8 cellular contexts compared by ENCODE assay signal in the genomic region with DNA sequence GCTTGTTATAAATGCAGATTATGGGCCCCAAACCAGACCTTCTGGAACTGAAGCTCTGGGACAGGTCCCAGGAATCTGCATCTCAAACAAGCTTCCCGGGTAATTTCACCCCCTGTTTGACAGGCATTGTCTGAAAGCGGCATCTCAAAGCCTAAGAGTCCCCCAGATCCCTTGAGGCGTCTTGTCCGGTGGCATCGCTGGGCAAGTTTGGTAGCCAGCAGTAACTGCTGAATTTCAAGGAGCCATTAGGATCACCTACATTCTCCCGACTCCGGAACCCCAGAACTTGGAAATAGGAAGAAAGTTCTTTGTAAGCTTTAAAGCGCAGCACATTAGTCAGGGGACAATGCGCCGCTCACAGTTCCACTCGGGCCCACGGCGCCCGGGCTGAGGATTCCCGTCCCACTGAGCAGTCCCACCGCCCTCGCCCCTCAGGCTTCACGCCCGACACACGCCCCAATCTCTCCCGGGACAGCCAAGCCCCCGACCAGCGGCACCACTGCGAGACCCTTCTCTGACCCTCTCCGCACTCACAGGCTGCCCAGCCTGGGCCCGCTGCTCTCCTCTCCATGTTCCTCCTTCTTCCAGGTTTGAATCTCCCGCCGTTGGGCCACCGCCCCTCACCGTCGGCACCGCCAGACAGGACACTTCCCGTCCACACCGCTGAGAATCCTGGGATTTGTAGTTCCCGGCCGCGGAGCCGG. TPM values are rescaled to one million over a fixed set of nuclear protein-coding genes. Genes with fewer than 3 reads are reported as not detected.
A peak's percentile ranks its signal among the peaks of the same experiment; 100 is the strongest.
DNase-seq lines count a peak whose midpoint lies in the region; ATAC-seq and TF ChIP-seq lines count a peak whose summit lies in the region.

A gene with protein sequence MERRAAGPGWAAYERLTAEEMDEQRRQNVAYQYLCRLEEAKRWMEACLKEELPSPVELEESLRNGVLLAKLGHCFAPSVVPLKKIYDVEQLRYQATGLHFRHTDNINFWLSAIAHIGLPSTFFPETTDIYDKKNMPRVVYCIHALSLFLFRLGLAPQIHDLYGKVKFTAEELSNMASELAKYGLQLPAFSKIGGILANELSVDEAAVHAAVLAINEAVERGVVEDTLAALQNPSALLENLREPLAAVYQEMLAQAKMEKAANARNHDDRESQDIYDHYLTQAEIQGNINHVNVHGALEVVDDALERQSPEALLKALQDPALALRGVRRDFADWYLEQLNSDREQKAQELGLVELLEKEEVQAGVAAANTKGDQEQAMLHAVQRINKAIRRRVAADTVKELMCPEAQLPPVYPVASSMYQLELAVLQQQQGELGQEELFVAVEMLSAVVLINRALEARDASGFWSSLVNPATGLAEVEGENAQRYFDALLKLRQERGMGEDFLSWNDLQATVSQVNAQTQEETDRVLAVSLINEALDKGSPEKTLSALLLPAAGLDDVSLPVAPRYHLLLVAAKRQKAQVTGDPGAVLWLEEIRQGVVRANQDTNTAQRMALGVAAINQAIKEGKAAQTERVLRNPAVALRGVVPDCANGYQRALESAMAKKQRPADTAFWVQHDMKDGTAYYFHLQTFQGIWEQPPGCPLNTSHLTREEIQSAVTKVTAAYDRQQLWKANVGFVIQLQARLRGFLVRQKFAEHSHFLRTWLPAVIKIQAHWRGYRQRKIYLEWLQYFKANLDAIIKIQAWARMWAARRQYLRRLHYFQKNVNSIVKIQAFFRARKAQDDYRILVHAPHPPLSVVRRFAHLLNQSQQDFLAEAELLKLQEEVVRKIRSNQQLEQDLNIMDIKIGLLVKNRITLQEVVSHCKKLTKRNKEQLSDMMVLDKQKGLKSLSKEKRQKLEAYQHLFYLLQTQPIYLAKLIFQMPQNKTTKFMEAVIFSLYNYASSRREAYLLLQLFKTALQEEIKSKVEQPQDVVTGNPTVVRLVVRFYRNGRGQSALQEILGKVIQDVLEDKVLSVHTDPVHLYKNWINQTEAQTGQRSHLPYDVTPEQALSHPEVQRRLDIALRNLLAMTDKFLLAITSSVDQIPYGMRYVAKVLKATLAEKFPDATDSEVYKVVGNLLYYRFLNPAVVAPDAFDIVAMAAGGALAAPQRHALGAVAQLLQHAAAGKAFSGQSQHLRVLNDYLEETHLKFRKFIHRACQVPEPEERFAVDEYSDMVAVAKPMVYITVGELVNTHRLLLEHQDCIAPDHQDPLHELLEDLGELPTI (N-terminal part only) (minus strand): TSS at position 607 of the 704 bp plus-strand sequence. CDS start 36 bp downstream, at position 571.

- peak; percentile 95 for DNase-seq in GM13976 (ENCODE audit: low spot score)
- DNase-seq in NCI-H446 treated with DMSO at 0.1 percent for 48 hours (lab: John Stamatoyannopoulos, UW) = peak; percentile 74
- DNase-seq in activated CD4-positive, CD25-positive, alpha-beta regulatory T cell treated with anti-CD3 and anti-CD28 coated beads, Interleukin-2, amount 50 U/mL, for 72 hours = peak; percentile 60
- DNase-seq in cerebellum (ENCODE audit: low spot score) = peak; percentile 96
- DNase-seq in kidney epithelial cell (ENCODE audit: low read depth) = peak; percentile 39
- peak in 2 of 3 donors; percentile 50 to 73 for DNase-seq in stimulated activated CD4-positive, alpha-beta T cell treated with anti-CD3 and anti-CD28 coated beads, Interleukin-12 subunit alpha, Interleukin-12 subunit beta, amount 100 ng/mL, for 48 hours (ENCODE audit: low read depth in 2 of 3, low spot score in 1 of 3)

- ATAC-seq in HG03108 (IDR thresholded peaks at IDR 0.05; ENCODE audit: unreplicated experiment) (peak; percentile 82), GM18873 (IDR thresholded peaks at IDR 0.05; ENCODE audit: low FRiP score, unreplicated experiment) (no peak)

- H3K4me3 ChIP-seq in kidney epithelial cell (ENCODE audit: low read depth, low read length) = peak within 1 kb of the TSS; percentile 63

- in situ Hi-C loops in GM13976 (cut with MboI; ENCODE audit: low sequenced_read_pairs, unreplicated experiment) = no loop called here

- TF ChIP-seq CTCF in GM13976 (IDR thresholded peaks at IDR 0.05; ENCODE audit: borderline replicate concordance, control extremely low read depth, extremely low read depth, insufficient read depth, missing control alignments) (no peak), kidney epithelial cell (IDR thresholded peaks at IDR 0.05; ENCODE audit: insufficient read depth, low read length, poor library complexity, severe bottlenecking) (no peak)

- H3K36me3 ChIP-seq in kidney epithelial cell (ENCODE audit: control insufficient read depth, insufficient read depth, low read length) = no peaks in the 10 kb centered on the region

- H3K27me3 ChIP-seq in kidney epithelial cell (ENCODE audit: control insufficient read depth, insufficient read depth, low read length) = peaks cover 2% of the 10 kb centered on the region

RNA-seq across cellular contexts. Expression of the gene that starts here (rescaled TPM):
- total RNA-seq in cerebellum (6.3 TPM), kidney epithelial cell (8.0 and 9.4 TPM in 2 replicates)

Comparison
In these comparisons a context has a peak if more than half of its experiments do, and no peak if none do; other contexts are left out.
1. DNase-seq: peak in every context shown above with its lines; median percentile 96 in cerebellum; 95 in GM13976; 74 in NCI-H446 treated with DMSO at 0.1 percent for 48 hours; 62 in stimulated activated CD4-positive, alpha-beta T cell treated with anti-CD3 and anti-CD28 coated beads, Interleukin-12 subunit alpha, Interleukin-12 subunit beta, amount 100 ng/mL, for 48 hours; 60 in activated CD4-positive, CD25-positive, alpha-beta regulatory T cell treated with anti-CD3 and anti-CD28 coated beads, Interleukin-2, amount 50 U/mL, for 72 hours; 39 in kidney epithelial cell.